ENCODE assay signal across 14 cellular contexts in the genomic region with DNA sequence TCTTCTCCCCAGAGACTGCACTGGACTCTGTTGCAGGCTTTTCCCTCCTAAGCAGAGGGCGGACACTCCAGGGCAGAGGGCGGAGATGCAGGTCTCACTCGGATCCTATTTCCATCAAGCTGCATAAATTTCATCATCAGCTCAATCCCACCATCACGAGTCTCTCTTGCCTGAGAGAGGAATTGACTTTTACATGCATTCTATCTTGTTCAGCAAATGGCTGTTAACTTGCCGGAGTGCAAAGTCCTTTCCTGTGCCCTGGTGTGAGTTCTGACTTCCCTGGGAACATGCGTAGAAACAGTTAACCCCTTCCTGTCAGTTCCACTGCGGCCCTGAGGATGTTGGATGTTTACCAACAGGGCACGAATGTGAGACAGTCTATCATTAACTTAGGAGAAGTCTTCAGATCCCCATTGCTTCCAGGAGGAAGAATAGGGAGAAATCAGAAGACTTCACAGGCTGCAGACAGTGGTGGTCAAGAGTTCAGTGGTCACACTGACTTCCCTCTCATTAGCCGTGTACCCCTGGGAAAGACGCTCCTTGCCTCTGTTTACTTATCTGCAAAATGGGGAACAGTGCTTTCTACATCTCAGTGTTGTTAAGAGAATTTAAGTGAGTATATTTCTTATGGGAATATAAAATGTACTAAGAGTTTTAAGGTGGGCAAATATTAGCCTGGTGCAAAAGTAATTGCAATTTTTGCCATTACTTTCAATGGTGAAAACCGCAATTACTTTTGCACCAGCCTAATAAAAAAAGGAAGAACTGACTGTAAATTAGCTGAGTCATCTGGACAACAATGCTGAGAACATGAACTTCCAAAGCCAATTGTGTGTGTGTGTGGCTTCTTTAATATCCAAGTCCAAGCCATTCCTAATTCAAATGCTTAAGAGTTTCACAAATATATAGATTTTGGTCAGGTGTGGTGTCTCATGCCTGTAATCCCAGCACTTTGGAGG.
DNase-seq lines count a peak whose midpoint lies in the region; ATAC-seq and TF ChIP-seq lines count a peak whose summit lies in the region.
"Had no signal": no experiment of that assay in that cellular context is flagged by ENCODE, and none has a peak within 500 bp of the region (broad histone marks: within the 10 kb centered on the region; RNA-seq: fewer than 3 reads in every experiment).

No MANE protein-coding gene starts in this region.

- H3K4ac ChIP-seq in neuronal stem cell (ENCODE audit: low read length): no peak overlapping the region

- no peak overlapping the region for H3K9ac ChIP-seq in neuronal stem cell (ENCODE audit: low read depth, low read length, poor library complexity)

- no peak overlapping the region for H4K91ac ChIP-seq in neuronal stem cell (ENCODE audit: low read depth, low read length, poor library complexity)

- peak overlapping the region; percentile 5 for H2AFZ ChIP-seq in neuronal stem cell (ENCODE audit: low read length)

- no peak for TF ChIP-seq CTCF in fibroblast of mammary gland (conservative IDR thresholded peaks at IDR 0.05; ENCODE audit: control insufficient read depth, insufficient read depth, low read depth, low read length)

- H4K8ac ChIP-seq in neuronal stem cell (ENCODE audit: low read depth, low read length): no peak overlapping the region

- H3K79me1 ChIP-seq in neuronal stem cell (ENCODE audit: low read depth, low read length): no peaks in the 10 kb centered on the region

- H3K9me3 ChIP-seq in neuronal stem cell (replicated peaks in 1 of 2; ENCODE audit: control insufficient read depth in 2 of 2, insufficient read depth in 1 of 2, low read depth in 1 of 2, low read length in 2 of 2): peaks cover 0 to 3% of the 10 kb centered on the region in 2 donors
- H3K9me3 ChIP-seq: thyroid gland had no signal

- DNase-seq in DMS 273 (lab: John Stamatoyannopoulos, UW; ENCODE audit: unreplicated experiment) (peak; percentile 62), DMS 273 treated with DMSO at 0.1 percent for 48 hours (lab: John Stamatoyannopoulos, UW) (no peak), NCI-H460 (ENCODE audit: extremely low read depth, low read depth) (peak; percentile 36), fibroblast of mammary gland (ENCODE audit: low read depth) (peak; percentile 26), neuronal stem cell (ENCODE audit: low spot score) (no peak)
- DNase-seq: anterior cingulate cortex, hippocampal formation, sigmoid colon, thyroid gland had no signal

- peaks cover 0 to 4% of the 10 kb centered on the region in 2 donors for H3K4me1 ChIP-seq in neuronal stem cell (ENCODE audit: control insufficient read depth in 2 of 2, insufficient read depth in 1 of 2, low read depth in 1 of 2, low read length in 2 of 2)
- H3K4me1 ChIP-seq: sigmoid colon, thyroid gland had no signal

- H3K36me3 ChIP-seq in neuronal stem cell (replicated peaks in 1 of 2; ENCODE audit: control insufficient read depth in 2 of 2, insufficient read depth in 2 of 2, low read length in 2 of 2): no peaks in the 10 kb centered on the region
- H3K36me3 ChIP-seq: sigmoid colon, thyroid gland had no signal

- H3K4me3 ChIP-seq in fibroblast of mammary gland (ENCODE audit: control insufficient read depth, low read depth, low read length): no peak overlapping the region
- H3K4me3 ChIP-seq in neuronal stem cell (ENCODE audit: low read length in 2 of 2): no peak overlapping the region
- H3K4me3 ChIP-seq: sigmoid colon, thyroid gland had no signal

- H2BK12ac ChIP-seq in neuronal stem cell (ENCODE audit: low read length): no peak overlapping the region

- H3K14ac ChIP-seq in neuronal stem cell (ENCODE audit: low read length): no peak overlapping the region

- no CpG with 5 or more reads among the region's 11 CpGs for WGBS in neuronal stem cell (ENCODE audit: extremely low coverage in 2 of 2, insufficient read length in 2 of 2, insufficient replicate concordance in 1 of 2), 2 donors

- H3K4me2 ChIP-seq in neuronal stem cell (ENCODE audit: insufficient read depth, low read length, poor library complexity, severe bottlenecking): no peak overlapping the region

- H3K18ac ChIP-seq in neuronal stem cell (ENCODE audit: low read length): no peak overlapping the region

- no peak overlapping the region for H2BK5ac ChIP-seq in neuronal stem cell (ENCODE audit: low read length)

- H3K27ac ChIP-seq in neuronal stem cell (replicated peaks; ENCODE audit: low read length): no peak overlapping the region
- H3K27ac ChIP-seq: 22Rv1, sigmoid colon, thyroid gland, VCaP had no signal

- no peak overlapping the region for H3K23ac ChIP-seq in neuronal stem cell (ENCODE audit: low read depth, low read length, poor library complexity)

- H2BK15ac ChIP-seq in neuronal stem cell (ENCODE audit: low read length): no peak overlapping the region

- ATAC-seq in GM19351 (IDR thresholded peaks at IDR 0.05; ENCODE audit: unreplicated experiment) (no peak), GM21447 (IDR thresholded peaks at IDR 0.05; ENCODE audit: unreplicated experiment) (no peak), HG02678 (IDR thresholded peaks at IDR 0.05; ENCODE audit: unreplicated experiment) (no peak)

- H3K27me3 ChIP-seq in neuronal stem cell (ENCODE audit: control insufficient read depth in 3 of 3, insufficient read depth in 3 of 3, low read depth in 1 of 3, low read length in 3 of 3): no peaks in the 10 kb centered on the region
- H3K27me3 ChIP-seq: sigmoid colon, thyroid gland had no signal

- H2BK120ac ChIP-seq in neuronal stem cell (ENCODE audit: low read depth, low read length): no peak overlapping the region

- no peak overlapping the region for H2AK5ac ChIP-seq in neuronal stem cell (ENCODE audit: low read depth, low read length)

Comparison
In these comparisons a context has a peak if more than half of its experiments do, and no peak if none do; other contexts are left out.
1. DNase-seq: peak in DMS 273 (single experiment), NCI-H460 (single experiment) and fibroblast of mammary gland (single experiment); none in DMS 273 treated with DMSO at 0.1 percent for 48 hours (single experiment) and neuronal stem cell (single experiment).